Comparison of ENCODE assay signal across 16 cellular contexts in genomic region chr11:61370349-61371005, GRCh38. TPM values are rescaled to one million over a fixed set of nuclear protein-coding genes. Genes with fewer than 3 reads are reported as not detected.
DNase-seq lines count a peak whose midpoint lies in the region; ATAC-seq, FAIRE-seq and TF ChIP-seq lines count a peak whose summit lies in the region.
"Had no signal": no experiment of that assay in that cellular context is flagged by ENCODE, and none has a peak within 500 bp of the region (broad histone marks: within the 10 kb centered on the region; RNA-seq: fewer than 3 reads in every experiment).

No MANE protein-coding gene starts in this region.

- H3K23ac ChIP-seq in IMR-90 (ENCODE audit: low read depth, low read length), result no peak overlapping the region

- H3K27me3 ChIP-seq in IMR-90 (ENCODE audit: control insufficient read depth, insufficient read depth, low read length) (no peaks in the 10 kb centered on the region), foreskin keratinocyte (no peaks in the 10 kb centered on the region)

- no peaks in the 10 kb centered on the region for H4K20me1 ChIP-seq in IMR-90 (ENCODE audit: insufficient read depth, low read length)

- no peak for ATAC-seq in IMR-90 (ENCODE audit: low read depth)
- ATAC-seq in activated T-helper 17 cell treated with anti-CD3 and anti-CD28 coated beads, Interleukin-2, amount 50 U/mL, for 72 hours (replicated peaks), result peak; percentile 78
- ATAC-seq in foreskin keratinocyte, result no peak
- ATAC-seq in stimulated activated effector memory CD8-positive, alpha-beta T cell treated with anti-CD3 and anti-CD28 coated beads, Interleukin-12 subunit alpha, Interleukin-12 subunit beta, amount 100 ng/mL, for 72 hours, result peak; percentile 73
- no peak for ATAC-seq in GM19467 (IDR thresholded peaks at IDR 0.05; ENCODE audit: unreplicated experiment)

- peaks cover 73% of the 10 kb centered on the region for H3K36me3 Mint-ChIP-seq in activated T-helper 17 cell treated with anti-CD3 and anti-CD28 coated beads, Interleukin-2, amount 50 U/mL, for 72 hours (ENCODE audit: low read depth)
- H3K36me3 Mint-ChIP-seq in stimulated activated effector memory CD8-positive, alpha-beta T cell treated with anti-CD3 and anti-CD28 coated beads, Interleukin-12 subunit alpha, Interleukin-12 subunit beta, amount 100 ng/mL, for 72 hours, result peaks cover 81% of the 10 kb centered on the region

- H3K9ac ChIP-seq in IMR-90 (ENCODE audit: low read depth, low read length), result no peak overlapping the region

- no peak overlapping the region for H2AFZ ChIP-seq in IMR-90 (replicated peaks; ENCODE audit: low read length, poor library complexity)

- no TSS peak for BruUV-seq in IMR-90 (replicated peaks; lab: Mats Ljungman, UMichigan)

- dilution Hi-C loops in IMR-90 (cut with HindIII; ENCODE audit: low sequenced_read_pairs, unreplicated experiment), result no loop called here

- H3K18ac ChIP-seq in IMR-90 (ENCODE audit: low read depth, low read length), result no peak overlapping the region

- DNase-seq in IMR-90 (peak; percentile 56), foreskin keratinocyte (no peak), GM12891 (ENCODE audit: insufficient read length, low spot score) (no peak), NCI-H128 (lab: John Stamatoyannopoulos, UW; ENCODE audit: unreplicated experiment) (no peak), KBM-7 (no peak)
- no peak for DNase-seq in stimulated activated effector memory CD8-positive, alpha-beta T cell treated with anti-CD3 and anti-CD28 coated beads, Interleukin-12 subunit alpha, Interleukin-12 subunit beta, amount 100 ng/mL, for 72 hours (ENCODE audit: low spot score in 2 of 2)
- DNase-seq: activated CD4-positive, alpha-beta T cell treated with anti-CD3 and anti-CD28 coated beads for 1 hour; activated effector memory CD4-positive, alpha-beta T cell treated with anti-CD3 and anti-CD28 coated beads, Interleukin-2, amount 50 U/mL, for 16 hours; central memory CD4-positive, alpha-beta T cell; NCI-H1105 treated with DMSO at 0.1 percent for 48 hours; NCI-H345; stimulated activated CD4-positive, alpha-beta T cell treated with anti-CD3 and anti-CD28 coated beads, Interleukin-4, amount 100 ng/mL, for 4 hours had no signal

- no peak overlapping the region for H2BK120ac ChIP-seq in IMR-90 (ENCODE audit: low read depth, low read length)

- no peak for TF ChIP-seq CTCF in IMR-90 (conservative IDR thresholded peaks at IDR 0.05; ENCODE audit: low read depth, low read length)
- TF ChIP-seq CTCF in foreskin keratinocyte (conservative IDR thresholded peaks at IDR 0.05), result no peak

- peaks cover 30% of the 10 kb centered on the region for H3K36me3 ChIP-seq in IMR-90 (ENCODE audit: control insufficient read depth, insufficient read depth, low read length)

- no peak overlapping the region for H3K4me2 ChIP-seq in IMR-90 (ENCODE audit: low read depth, low read length)

- no peak overlapping the region for H4K8ac ChIP-seq in IMR-90 (ENCODE audit: low read depth in 2 of 2, low read length in 2 of 2)

- H3K79me1 ChIP-seq in IMR-90 (ENCODE audit: low read depth in 1 of 2, low read length in 2 of 2), result peaks cover 10 to 25% of the 10 kb centered on the region in 2 experiments

- in situ Hi-C loops in IMR-90 (cut with MboI; ENCODE audit: low sequenced_read_pairs) (no loop called here), KBM-7 (cut with MboI; ENCODE audit: low pct_unique_long_range_greater_than_20kb, low sequenced_read_pairs) (no loop called here)

- H3K27me3 Mint-ChIP-seq in activated T-helper 17 cell treated with anti-CD3 and anti-CD28 coated beads, Interleukin-2, amount 50 U/mL, for 72 hours, result no peaks in the 10 kb centered on the region

- no peak for TF ChIP-seq POLR2A in IMR-90 (IDR thresholded peaks at IDR 0.05; ENCODE audit: low read depth, low read length)
- TF ChIP-seq POLR2A in GM12891 (IDR thresholded peaks at IDR 0.05; ENCODE audit: low read depth, low read length), result no peak; the same call in 1 of the 2 replicates

- H3K27ac ChIP-seq in IMR-90 (ENCODE audit: insufficient read depth, low read length) (no peak overlapping the region), foreskin keratinocyte (peak overlapping the region; percentile 92)

- H3K9me3 Mint-ChIP-seq in activated T-helper 17 cell treated with anti-CD3 and anti-CD28 coated beads, Interleukin-2, amount 50 U/mL, for 72 hours, result no peaks in the 10 kb centered on the region
- H3K9me3 Mint-ChIP-seq in stimulated activated effector memory CD8-positive, alpha-beta T cell treated with anti-CD3 and anti-CD28 coated beads, Interleukin-12 subunit alpha, Interleukin-12 subunit beta, amount 100 ng/mL, for 72 hours, result no peaks in the 10 kb centered on the region

- no peak overlapping the region for H2AK5ac ChIP-seq in IMR-90 (ENCODE audit: low read depth, low read length)

- H2BK5ac ChIP-seq in IMR-90 (ENCODE audit: low read depth, low read length, poor library complexity, severe bottlenecking), result peak overlapping the region; percentile 65

- no peak overlapping the region for H3K4ac ChIP-seq in IMR-90 (ENCODE audit: low read depth, low read length)

- 0 out of 2 replicates have a peak, but pooled peaks cover 2% of the 10 kb centered on the region for H3K9me3 ChIP-seq in IMR-90 (ENCODE audit: control insufficient read depth, insufficient read depth, low read length)

- H4K91ac ChIP-seq in IMR-90 (ENCODE audit: insufficient read depth, low read depth, low read length), result no peak overlapping the region

- CTCF ChIA-PET in IMR-90 (lab: Yijun Ruan, JAX), result no interaction called here

- peaks cover 11% of the 10 kb centered on the region for H3K4me1 ChIP-seq in IMR-90 (ENCODE audit: control insufficient read depth, insufficient read depth, low read length)
- H3K4me1 ChIP-seq in foreskin keratinocyte, result peaks cover 16% of the 10 kb centered on the region

- no CpG with 5 or more reads among the region's 8 CpGs for WGBS in IMR-90 (ENCODE audit: extremely low coverage in 2 of 2, insufficient read length in 1 of 2), 2 experiments

- H2BK20ac ChIP-seq in IMR-90 (ENCODE audit: low read depth, low read length), result no peak overlapping the region

- no peak overlapping the region for H2AK9ac ChIP-seq in IMR-90 (replicated peaks; ENCODE audit: low read depth, low read length, poor library complexity)

- H2BK15ac ChIP-seq in IMR-90 (ENCODE audit: low read depth, low read length), result no peak overlapping the region

- peak overlapping the region; percentile 5; the same call in 1 of the 2 replicates for H4K5ac ChIP-seq in IMR-90 (ENCODE audit: low read depth, low read length)

- H3K4me3 Mint-ChIP-seq in activated T-helper 17 cell treated with anti-CD3 and anti-CD28 coated beads, Interleukin-2, amount 50 U/mL, for 72 hours, result no peak overlapping the region
- no peak overlapping the region for H3K4me3 Mint-ChIP-seq in stimulated activated effector memory CD8-positive, alpha-beta T cell treated with anti-CD3 and anti-CD28 coated beads, Interleukin-12 subunit alpha, Interleukin-12 subunit beta, amount 100 ng/mL, for 72 hours
- H3K4me3 Mint-ChIP-seq: CD14-positive monocyte had no signal

- POLR2A ChIA-PET in IMR-90 (lab: Charles Lee; ENCODE audit: unreplicated experiment), result no interaction called here

- H3K9me1 ChIP-seq in IMR-90 (ENCODE audit: insufficient read depth, low read length), result 0 out of 2 replicates have a peak, but pooled peaks cover 3% of the 10 kb centered on the region

- FAIRE-seq in GM12891 (lab: Jason Lieb, UNC), result no peak
- FAIRE-seq: H1 had no signal

- intact Hi-C loops in IMR-90 (cut with micrococcal nuclease), result no loop called here

- H3K14ac ChIP-seq in IMR-90 (replicated peaks; ENCODE audit: low read depth, low read length), result no peak overlapping the region

- TF ChIP-seq RAD21 in IMR-90 (IDR thresholded peaks at IDR 0.05; ENCODE audit: low read length), result no peak

- H3K56ac ChIP-seq in IMR-90 (ENCODE audit: extremely low read depth, insufficient read depth, low read length), result no peak overlapping the region

- no peak overlapping the region for H3K4me3 ChIP-seq in IMR-90 (ENCODE audit: insufficient read depth, low read depth, low read length)

- H3K4me1 Mint-ChIP-seq in activated T-helper 17 cell treated with anti-CD3 and anti-CD28 coated beads, Interleukin-2, amount 50 U/mL, for 72 hours, result peaks cover 9% of the 10 kb centered on the region
- peaks cover 10% of the 10 kb centered on the region for H3K4me1 Mint-ChIP-seq in stimulated activated effector memory CD8-positive, alpha-beta T cell treated with anti-CD3 and anti-CD28 coated beads, Interleukin-12 subunit alpha, Interleukin-12 subunit beta, amount 100 ng/mL, for 72 hours
- H3K4me1 Mint-ChIP-seq: CD14-positive monocyte had no signal

- H3K27ac Mint-ChIP-seq in activated T-helper 17 cell treated with anti-CD3 and anti-CD28 coated beads, Interleukin-2, amount 50 U/mL, for 72 hours, result peak overlapping the region; percentile 69
- H3K27ac Mint-ChIP-seq in stimulated activated effector memory CD8-positive, alpha-beta T cell treated with anti-CD3 and anti-CD28 coated beads, Interleukin-12 subunit alpha, Interleukin-12 subunit beta, amount 100 ng/mL, for 72 hours, result peak overlapping the region; percentile 89

RNA-seq across cellular contexts. Expression of gene TMEM138, which starts 8.3 kb away (rescaled TPM):
- total RNA-seq in IMR-90 (2012; rRNA removed) (16.7 and 16.8 TPM in 2 replicates), foreskin keratinocyte (41.4 and 46.2 TPM in 2 replicates)
- polyA plus RNA-seq in IMR-90 (2012; rRNA removed) (53.2 and 55.9 TPM in 2 replicates), foreskin keratinocyte (74.4 and 78.1 TPM in 2 replicates)
- 27.1 and 40.7 TPM in 2 replicates for polyA plus RNA-seq in IMR-90 (2012; cell fraction: cytosol; rRNA removed)
- polyA plus RNA-seq in IMR-90 (2012; cell fraction: nucleus; rRNA removed; ENCODE audit: low replicate concordance), result 49.7 and 117 TPM in 2 replicates
- total RNA-seq in activated T-helper 17 cell treated with anti-CD3 and anti-CD28 coated beads, Interleukin-2, amount 50 U/mL, for 72 hours, result 10 to 100 TPM; 30.6 to 47.9 TPM
- polyA plus RNA-seq in GM12891 (2012; ENCODE audit: low read depth, missing spikeins), result 31.8 TPM

RNA-seq across cellular contexts. Expression of gene CYB561A3, which starts 8.8 kb away (rescaled TPM):
- total RNA-seq in IMR-90 (2012; rRNA removed), result 13.6 and 15.3 TPM in 2 replicates
- 36.5 and 39.2 TPM in 2 replicates for polyA plus RNA-seq in IMR-90 (2012; rRNA removed)
- polyA plus RNA-seq in IMR-90 (2012; cell fraction: cytosol; rRNA removed), result 54.8 and 95.7 TPM in 2 replicates
- 63.9 and 103 TPM in 2 replicates for polyA plus RNA-seq in IMR-90 (2012; cell fraction: nucleus; rRNA removed; ENCODE audit: low replicate concordance)
- total RNA-seq in activated T-helper 17 cell treated with anti-CD3 and anti-CD28 coated beads, Interleukin-2, amount 50 U/mL, for 72 hours, result 10 to 100 TPM; 46.5 to 62.3 TPM
- total RNA-seq in foreskin keratinocyte, result 40.1 and 42.5 TPM in 2 replicates
- 43.0 and 44.7 TPM in 2 replicates for polyA plus RNA-seq in foreskin keratinocyte
- 37.5 TPM for polyA plus RNA-seq in GM12891 (2012; ENCODE audit: low read depth, missing spikeins)

RNA-seq across cellular contexts. Expression of gene TMEM216, which starts 21.9 kb away (rescaled TPM):
- total RNA-seq in IMR-90 (2012; rRNA removed), result 10.0 TPM in 2 replicates
- 16.5 and 17.2 TPM in 2 replicates for polyA plus RNA-seq in IMR-90 (2012; rRNA removed)
- polyA plus RNA-seq in IMR-90 (2012; cell fraction: cytosol; rRNA removed), result 18.0 and 75.6 TPM in 2 replicates
- 7.7 and 17.1 TPM in 2 replicates for polyA plus RNA-seq in IMR-90 (2012; cell fraction: nucleus; rRNA removed; ENCODE audit: low replicate concordance)
- total RNA-seq in activated T-helper 17 cell treated with anti-CD3 and anti-CD28 coated beads, Interleukin-2, amount 50 U/mL, for 72 hours, result 10 to 100 TPM; 12.1 to 12.8 TPM
- total RNA-seq in foreskin keratinocyte, result 10.6 and 11.6 TPM in 2 replicates
- 12.0 and 16.7 TPM in 2 replicates for polyA plus RNA-seq in foreskin keratinocyte
- 7.3 TPM for polyA plus RNA-seq in GM12891 (2012; ENCODE audit: low read depth, missing spikeins)

RNA-seq across cellular contexts. Expression of gene TKFC, which starts 37.4 kb away (rescaled TPM):
- 8.9 and 10.4 TPM in 2 replicates for total RNA-seq in IMR-90 (2012; rRNA removed)
- 30.8 and 33.3 TPM in 2 replicates for polyA plus RNA-seq in IMR-90 (2012; rRNA removed)
- polyA plus RNA-seq in IMR-90 (2012; cell fraction: cytosol; rRNA removed), result 21.8 and 34.0 TPM in 2 replicates
- polyA plus RNA-seq in IMR-90 (2012; cell fraction: nucleus; rRNA removed; ENCODE audit: low replicate concordance), result 87.0 and 146 TPM in 2 replicates
- total RNA-seq in activated T-helper 17 cell treated with anti-CD3 and anti-CD28 coated beads, Interleukin-2, amount 50 U/mL, for 72 hours, result 10 to 100 TPM; 32.6 to 32.9 TPM
- total RNA-seq in foreskin keratinocyte, result 26.2 and 26.6 TPM in 2 replicates
- 31.4 and 32.4 TPM in 2 replicates for polyA plus RNA-seq in foreskin keratinocyte
- polyA plus RNA-seq in GM12891 (2012; ENCODE audit: low read depth, missing spikeins), result 54.8 TPM

RNA-seq across cellular contexts. Expression of gene DDB1, which starts 37.6 kb away (rescaled TPM):
- 372 and 412 TPM in 2 replicates for total RNA-seq in IMR-90 (2012; rRNA removed)
- polyA plus RNA-seq in IMR-90 (2012; rRNA removed), result 208 and 221 TPM in 2 replicates
- polyA plus RNA-seq in IMR-90 (2012; cell fraction: cytosol; rRNA removed), result 162 and 168 TPM in 2 replicates
- polyA plus RNA-seq in IMR-90 (2012; cell fraction: nucleus; rRNA removed; ENCODE audit: low replicate concordance), result 150 and 234 TPM in 2 replicates
- total RNA-seq in activated T-helper 17 cell treated with anti-CD3 and anti-CD28 coated beads, Interleukin-2, amount 50 U/mL, for 72 hours, result 100 to 1,000 TPM; 211 to 344 TPM
- total RNA-seq in foreskin keratinocyte, result 188 and 189 TPM in 2 replicates
- polyA plus RNA-seq in foreskin keratinocyte, result 144 and 146 TPM in 2 replicates
- polyA plus RNA-seq in GM12891 (2012; ENCODE audit: low read depth, missing spikeins), result 138 TPM

Comparison
In these comparisons a context has a peak if more than half of its experiments do, and no peak if none do; other contexts are left out.
1. ATAC-seq: peak in activated T-helper 17 cell treated with anti-CD3 and anti-CD28 coated beads, Interleukin-2, amount 50 U/mL, for 72 hours (single experiment) and stimulated activated effector memory CD8-positive, alpha-beta T cell treated with anti-CD3 and anti-CD28 coated beads, Interleukin-12 subunit alpha, Interleukin-12 subunit beta, amount 100 ng/mL, for 72 hours (single experiment); none in IMR-90 (single experiment), foreskin keratinocyte (single experiment) and GM19467 (single experiment).